ENCODE assay signal across 1 cellular context in the genomic region with DNA sequence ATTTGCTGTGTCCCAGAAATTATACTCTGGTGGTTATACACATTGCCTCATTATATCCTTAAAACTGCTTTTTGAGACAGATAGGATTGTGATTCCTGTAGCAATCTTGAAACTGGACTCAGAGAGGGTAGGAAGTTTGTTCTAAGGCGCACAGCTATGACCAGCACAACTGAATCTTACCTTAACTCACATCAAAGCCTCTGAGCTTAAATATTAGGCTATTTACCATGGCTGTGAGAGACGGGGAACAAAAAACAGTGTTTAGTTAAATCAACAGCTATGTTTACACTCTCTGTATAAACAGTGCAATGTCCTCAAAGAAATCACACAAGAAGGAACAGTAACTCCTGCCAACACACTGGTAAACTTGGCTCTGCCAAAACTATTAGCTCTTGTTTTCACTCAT.
TF ChIP-seq lines count a peak whose summit lies in the region.

No MANE protein-coding gene starts in this region.

TF ChIP-seq in liver, 16 proteins besides CTCF, POLR2A, EP300 and RAD21 (continued from another document):
- TF ChIP-seq, protein P1, sequence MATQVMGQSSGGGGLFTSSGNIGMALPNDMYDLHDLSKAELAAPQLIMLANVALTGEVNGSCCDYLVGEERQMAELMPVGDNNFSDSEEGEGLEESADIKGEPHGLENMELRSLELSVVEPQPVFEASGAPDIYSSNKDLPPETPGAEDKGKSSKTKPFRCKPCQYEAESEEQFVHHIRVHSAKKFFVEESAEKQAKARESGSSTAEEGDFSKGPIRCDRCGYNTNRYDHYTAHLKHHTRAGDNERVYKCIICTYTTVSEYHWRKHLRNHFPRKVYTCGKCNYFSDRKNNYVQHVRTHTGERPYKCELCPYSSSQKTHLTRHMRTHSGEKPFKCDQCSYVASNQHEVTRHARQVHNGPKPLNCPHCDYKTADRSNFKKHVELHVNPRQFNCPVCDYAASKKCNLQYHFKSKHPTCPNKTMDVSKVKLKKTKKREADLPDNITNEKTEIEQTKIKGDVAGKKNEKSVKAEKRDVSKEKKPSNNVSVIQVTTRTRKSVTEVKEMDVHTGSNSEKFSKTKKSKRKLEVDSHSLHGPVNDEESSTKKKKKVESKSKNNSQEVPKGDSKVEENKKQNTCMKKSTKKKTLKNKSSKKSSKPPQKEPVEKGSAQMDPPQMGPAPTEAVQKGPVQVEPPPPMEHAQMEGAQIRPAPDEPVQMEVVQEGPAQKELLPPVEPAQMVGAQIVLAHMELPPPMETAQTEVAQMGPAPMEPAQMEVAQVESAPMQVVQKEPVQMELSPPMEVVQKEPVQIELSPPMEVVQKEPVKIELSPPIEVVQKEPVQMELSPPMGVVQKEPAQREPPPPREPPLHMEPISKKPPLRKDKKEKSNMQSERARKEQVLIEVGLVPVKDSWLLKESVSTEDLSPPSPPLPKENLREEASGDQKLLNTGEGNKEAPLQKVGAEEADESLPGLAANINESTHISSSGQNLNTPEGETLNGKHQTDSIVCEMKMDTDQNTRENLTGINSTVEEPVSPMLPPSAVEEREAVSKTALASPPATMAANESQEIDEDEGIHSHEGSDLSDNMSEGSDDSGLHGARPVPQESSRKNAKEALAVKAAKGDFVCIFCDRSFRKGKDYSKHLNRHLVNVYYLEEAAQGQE (IDR thresholded peaks at IDR 0.05): peak; percentile 79
- peak; percentile 83 to 91 for TF ChIP-seq HNF4A (conservative IDR thresholded peaks at IDR 0.05)
- peak; percentile 18 for TF ChIP-seq NR2F2 (IDR thresholded peaks at IDR 0.05)
- TF ChIP-seq, protein P2, sequence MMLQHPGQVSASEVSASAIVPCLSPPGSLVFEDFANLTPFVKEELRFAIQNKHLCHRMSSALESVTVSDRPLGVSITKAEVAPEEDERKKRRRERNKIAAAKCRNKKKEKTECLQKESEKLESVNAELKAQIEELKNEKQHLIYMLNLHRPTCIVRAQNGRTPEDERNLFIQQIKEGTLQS (IDR thresholded peaks at IDR 0.05): peak; percentile 62
- TF ChIP-seq FOXA2 (IDR thresholded peaks at IDR 0.05): peak; percentile 100
- TF ChIP-seq JUND (IDR thresholded peaks at IDR 0.05): peak; percentile 87 to 90
- TF ChIP-seq SP1 (IDR thresholded peaks at IDR 0.05): peak; percentile 94
